ENCODE assay signal across 13 cellular contexts in the genomic region with DNA sequence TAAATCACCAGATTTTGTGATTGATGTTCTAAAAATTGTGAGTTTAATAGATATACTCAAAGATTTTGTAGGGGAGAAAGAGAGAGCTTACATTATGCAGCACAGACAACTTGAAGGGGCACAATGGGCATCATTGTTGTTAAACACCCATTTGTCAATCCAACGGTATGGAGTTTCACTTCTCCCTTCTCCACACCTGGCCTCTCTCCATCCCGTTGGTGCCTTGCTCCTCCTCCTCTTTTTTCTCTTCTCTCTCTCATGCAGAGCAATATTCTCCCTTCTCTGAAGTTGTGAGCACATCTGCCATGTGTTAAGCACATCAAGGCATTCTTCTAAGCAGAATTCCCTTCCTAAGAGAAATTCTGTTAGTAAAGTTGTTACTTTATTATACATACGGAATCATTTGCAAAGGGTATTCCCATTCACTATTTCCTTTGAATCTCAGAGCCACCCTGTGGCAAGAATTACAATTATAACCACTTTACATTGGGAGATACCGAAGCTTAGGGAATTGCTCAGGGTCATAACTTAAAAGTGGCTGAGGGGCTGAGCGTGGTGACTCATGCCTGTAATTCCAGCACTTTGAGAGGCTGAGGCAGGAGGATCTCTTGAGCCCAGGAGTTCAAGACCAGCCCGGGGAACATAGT. TPM values are rescaled to one million over a fixed set of nuclear protein-coding genes. Genes with fewer than 3 reads are reported as not detected.
DNase-seq lines count a peak whose midpoint lies in the region; TF ChIP-seq lines count a peak whose summit lies in the region.
"Had no signal": no experiment of that assay in that cellular context is flagged by ENCODE, and none has a peak within 500 bp of the region (broad histone marks: within the 10 kb centered on the region; RNA-seq: fewer than 3 reads in every experiment).

No MANE protein-coding gene starts in this region.

- no peak overlapping the region for H2BK120ac ChIP-seq in mesenchymal stem cell (ENCODE audit: low read depth, low read length)

- DNase-seq in EL (peak; percentile 66), MM.1S (no peak), astrocyte of the cerebellum (ENCODE audit: low read depth) (no peak), mesenchymal stem cell (peak; percentile 78), NCI-H526 treated with DMSO at 0.1 percent for 48 hours (lab: John Stamatoyannopoulos, UW) (no peak), NCI-H2227 treated with DMSO at 0.1 percent for 48 hours (lab: John Stamatoyannopoulos, UW) (no peak), HuH-7 (ENCODE audit: low spot score) (no peak)
- DNase-seq in stimulated activated CD4-positive, alpha-beta T cell treated with anti-CD3 and anti-CD28 coated beads, Interleukin-4, amount 100 ng/mL, for 1 hour: no peak
- DNase-seq: activated naive CD4-positive, alpha-beta T cell; cortex of kidney; DMS153; NCI-H446 treated with DMSO at 0.1 percent for 48 hours; stimulated activated CD4-positive, alpha-beta T cell treated with anti-CD3 and anti-CD28 coated beads, Interleukin-4, amount 100 ng/mL, for 24 hours had no signal

- H3K4ac ChIP-seq in mesenchymal stem cell (ENCODE audit: low read depth in 1 of 2, low read length in 2 of 2): no peak overlapping the region

- H4K91ac ChIP-seq in mesenchymal stem cell (ENCODE audit: low read length): no peak overlapping the region

- no peak overlapping the region for H2BK5ac ChIP-seq in mesenchymal stem cell (ENCODE audit: low read depth, low read length, poor library complexity, severe bottlenecking)

- H4K20me1 ChIP-seq in MM.1S (ENCODE audit: insufficient read depth, low read length): no peaks in the 10 kb centered on the region

- H2BK12ac ChIP-seq in mesenchymal stem cell (ENCODE audit: low read length in 2 of 2): no peak overlapping the region

- WGBS in mesenchymal stem cell: 47% methylated on average over 5 of the region's 6 CpGs

- H3K79me2 ChIP-seq in MM.1S (ENCODE audit: low read length): no peaks in the 10 kb centered on the region

- H2AK5ac ChIP-seq in mesenchymal stem cell (ENCODE audit: low read length, severe bottlenecking): no peak overlapping the region

- H2AFZ ChIP-seq in MM.1S (ENCODE audit: low read length): 0 out of 2 replicates have a peak overlapping the region, but pooled peaks have one; percentile 1
- no peak overlapping the region for H2AFZ ChIP-seq in mesenchymal stem cell (ENCODE audit: low read depth, low read length)

- H3K23ac ChIP-seq in mesenchymal stem cell (ENCODE audit: low read length in 2 of 2): no peak overlapping the region

- H2BK15ac ChIP-seq in mesenchymal stem cell (ENCODE audit: low read depth, poor library complexity, severe bottlenecking): no peak overlapping the region

- H3K36me3 ChIP-seq in MM.1S (replicated peaks; ENCODE audit: insufficient read depth, low read length) (no peaks in the 10 kb centered on the region), mesenchymal stem cell (ENCODE audit: control insufficient read depth in 1 of 2, insufficient read depth in 2 of 2, low read depth in 1 of 2, low read length in 2 of 2) (no peaks in the 10 kb centered on the region)

- H3K4me2 ChIP-seq in MM.1S (ENCODE audit: low read depth, low read length): peak overlapping the region; percentile 28; the same call in 1 of the 2 replicates
- no peak overlapping the region for H3K4me2 ChIP-seq in mesenchymal stem cell (ENCODE audit: low read length, poor library complexity, severe bottlenecking)

- H4K8ac ChIP-seq in mesenchymal stem cell (ENCODE audit: low read length): no peak overlapping the region

- H3K27me3 ChIP-seq in MM.1S (replicated peaks; ENCODE audit: insufficient read depth, low read length) (no peaks in the 10 kb centered on the region), mesenchymal stem cell (ENCODE audit: control insufficient read depth in 1 of 2, insufficient read depth in 1 of 2, low read length in 2 of 2) (no peaks in the 10 kb centered on the region)

- H3F3A ChIP-seq in MM.1S (ENCODE audit: insufficient read depth, low read length): peaks cover 15% of the 10 kb centered on the region

- H3K27ac ChIP-seq in MM.1S (ENCODE audit: low read length): peak overlapping the region; percentile 6; the same call in 1 of the 2 replicates
- no peak overlapping the region for H3K27ac ChIP-seq in mesenchymal stem cell (ENCODE audit: low read length, poor library complexity, severe bottlenecking)

- no peaks in the 10 kb centered on the region for H3K79me1 ChIP-seq in mesenchymal stem cell (replicated peaks; ENCODE audit: low read length, poor library complexity, severe bottlenecking)

- H3K14ac ChIP-seq in mesenchymal stem cell (ENCODE audit: low read length in 2 of 2): no peak overlapping the region

- H3K18ac ChIP-seq in mesenchymal stem cell (ENCODE audit: low read depth in 1 of 2, low read length in 2 of 2): no peak overlapping the region

- no peaks in the 10 kb centered on the region for H3K9me2 ChIP-seq in MM.1S (replicated peaks; ENCODE audit: insufficient read depth, low read length)

- H3K9me3 ChIP-seq in MM.1S (replicated peaks; ENCODE audit: insufficient read depth, low read length): no peaks in the 10 kb centered on the region
- H3K9me3 ChIP-seq in mesenchymal stem cell (ENCODE audit: control insufficient read depth, low read length): no peaks in the 10 kb centered on the region

- in situ Hi-C loops in astrocyte of the cerebellum (cut with HindIII; ENCODE audit: low sequenced_read_pairs): no loop called here

- no peak overlapping the region for H3K4me3 ChIP-seq in MM.1S (ENCODE audit: low read length)
- H3K4me3 ChIP-seq in astrocyte of the cerebellum (ENCODE audit: low read depth, low read length): no peak overlapping the region
- H3K4me3 ChIP-seq in mesenchymal stem cell (ENCODE audit: insufficient read depth in 1 of 2, low read depth in 1 of 2, low read length in 2 of 2): no peak overlapping the region

- TF ChIP-seq CTCF in MM.1S (IDR thresholded peaks at IDR 0.05; ENCODE audit: low read length) (no peak), astrocyte of the cerebellum (IDR thresholded peaks at IDR 0.05; ENCODE audit: low read depth, low read length, missing control alignments) (peak; percentile 23)

- no peak overlapping the region for H3K9ac ChIP-seq in MM.1S (ENCODE audit: low read length)
- no peak overlapping the region for H3K9ac ChIP-seq in mesenchymal stem cell (ENCODE audit: low read length)

- H3K4me1 ChIP-seq in MM.1S (ENCODE audit: low read length) (peaks cover 53% of the 10 kb centered on the region), mesenchymal stem cell (ENCODE audit: control insufficient read depth, insufficient read depth, low read depth, low read length) (peaks cover 8% of the 10 kb centered on the region)

RNA-seq across cellular contexts. Expression of a gene that starts 40.5 kb away (rescaled TPM):
- 0.11 TPM for polyA plus RNA-seq in mesenchymal stem cell (2013, experiment 1 of 2)
- polyA plus RNA-seq in mesenchymal stem cell (2013, experiment 2 of 2): 0.16 TPM

Comparison
In these comparisons a context has a peak if more than half of its experiments do, and no peak if none do; other contexts are left out.
1. DNase-seq: peak in EL (single experiment) and mesenchymal stem cell (single experiment); none in MM.1S (single experiment), astrocyte of the cerebellum (single experiment), stimulated activated CD4-positive, alpha-beta T cell treated with anti-CD3 and anti-CD28 coated beads, Interleukin-4, amount 100 ng/mL, for 1 hour (single experiment), NCI-H526 treated with DMSO at 0.1 percent for 48 hours (single experiment), NCI-H2227 treated with DMSO at 0.1 percent for 48 hours (single experiment) and HuH-7 (single experiment).